In the genomic region with DNA sequence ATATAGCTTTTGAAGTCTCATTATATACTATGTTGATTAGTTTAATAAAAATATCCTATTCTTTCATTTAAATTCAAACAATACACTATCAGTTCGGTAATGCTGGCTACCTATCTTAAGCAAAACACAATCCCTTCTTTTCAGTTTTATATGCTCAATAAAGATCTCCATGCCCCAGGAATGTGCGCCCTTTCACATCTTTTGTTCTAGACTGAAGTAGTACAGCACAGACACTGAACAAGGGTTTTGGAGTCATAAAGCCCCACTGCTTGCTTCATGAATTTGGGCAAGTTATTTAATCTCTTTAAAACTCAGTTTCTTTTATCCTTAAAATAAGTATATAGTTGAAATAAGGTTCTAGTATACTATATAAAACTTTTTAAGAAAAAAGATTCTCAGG, we compare ENCODE assay signal across 24 cellular contexts.
"Had no signal": no experiment of that assay in that cellular context is flagged by ENCODE, and none has a peak within 500 bp of the region (broad histone marks: within the 10 kb centered on the region; RNA-seq: fewer than 3 reads in every experiment).

No MANE protein-coding gene starts in this region.

- H3K36me3 ChIP-seq: colonic mucosa, gastrocnemius medialis, heart right ventricle had no signal

- H3K27ac Mint-ChIP-seq: dendritic cell treated with granulocyte-macrophage colony-stimulating factor and Interleukin-4, amounts not matched to agents 40 ng/mL and 50 ng/mL, for 4 days; endodermal cell had no signal

- H3K9me3 Mint-ChIP-seq: dendritic cell treated with granulocyte-macrophage colony-stimulating factor and Interleukin-4, amounts not matched to agents 40 ng/mL and 50 ng/mL, for 4 days; effector memory CD8-positive, alpha-beta T cell; endodermal cell had no signal

- H3K27ac ChIP-seq: colonic mucosa, coronary artery, dorsolateral prefrontal cortex, epithelial cell of prostate, esophagus muscularis mucosa, esophagus squamous epithelium, foreskin keratinocyte, gastrocnemius medialis, gastroesophageal sphincter, heart left ventricle, heart right ventricle had no signal

- H3K27me3 ChIP-seq: colonic mucosa, dorsolateral prefrontal cortex, esophagus muscularis mucosa, esophagus squamous epithelium, foreskin keratinocyte, gastrocnemius medialis, gastroesophageal sphincter, heart left ventricle, heart right ventricle had no signal

- H3K4me3 ChIP-seq: colonic mucosa, coronary artery, dorsolateral prefrontal cortex, esophagus muscularis mucosa, esophagus squamous epithelium, gastrocnemius medialis, gastroesophageal sphincter, heart left ventricle, heart right ventricle had no signal

- H3K4me1 Mint-ChIP-seq: endodermal cell had no signal

- H3K4me3 Mint-ChIP-seq: dendritic cell treated with granulocyte-macrophage colony-stimulating factor and Interleukin-4, amounts not matched to agents 40 ng/mL and 50 ng/mL, for 4 days; endodermal cell had no signal

- H3K27me3 Mint-ChIP-seq: dendritic cell treated with granulocyte-macrophage colony-stimulating factor and Interleukin-4, amounts not matched to agents 40 ng/mL and 50 ng/mL, for 4 days; effector memory CD8-positive, alpha-beta T cell had no signal

- H3K9me3 ChIP-seq: colonic mucosa, esophagus muscularis mucosa, esophagus squamous epithelium, gastrocnemius medialis, gastroesophageal sphincter, heart left ventricle, heart right ventricle had no signal

- DNase-seq: colonic mucosa; cortex of kidney; dermis blood vessel endothelial cell; dorsolateral prefrontal cortex; effector CD4-positive, alpha-beta T cell; effector CD8-positive, alpha-beta T cell; effector memory CD4-positive, alpha-beta T cell; effector memory CD8-positive, alpha-beta T cell; endodermal cell; erythroblast; esophagus squamous epithelium; foreskin fibroblast; foreskin keratinocyte; foreskin melanocyte; gastrocnemius medialis; glutamatergic neuron; head of caudate nucleus; heart left ventricle; heart right ventricle had no signal

- H3K4me1 ChIP-seq: colonic mucosa, esophagus squamous epithelium, foreskin keratinocyte had no signal
